2 cellular contexts compared by ENCODE assay signal in genomic region chr19:48481846-48482639, GRCh38.
TF ChIP-seq lines count a peak whose summit lies in the region.

No MANE protein-coding gene starts in this region.

TF ChIP-seq in A549, 52 proteins besides CTCF, POLR2A, EP300 and RAD21:
- no peak for TF ChIP-seq PHF8 (IDR thresholded peaks at IDR 0.05; ENCODE audit: borderline replicate concordance, low read depth)
- TF ChIP-seq, protein P1, sequence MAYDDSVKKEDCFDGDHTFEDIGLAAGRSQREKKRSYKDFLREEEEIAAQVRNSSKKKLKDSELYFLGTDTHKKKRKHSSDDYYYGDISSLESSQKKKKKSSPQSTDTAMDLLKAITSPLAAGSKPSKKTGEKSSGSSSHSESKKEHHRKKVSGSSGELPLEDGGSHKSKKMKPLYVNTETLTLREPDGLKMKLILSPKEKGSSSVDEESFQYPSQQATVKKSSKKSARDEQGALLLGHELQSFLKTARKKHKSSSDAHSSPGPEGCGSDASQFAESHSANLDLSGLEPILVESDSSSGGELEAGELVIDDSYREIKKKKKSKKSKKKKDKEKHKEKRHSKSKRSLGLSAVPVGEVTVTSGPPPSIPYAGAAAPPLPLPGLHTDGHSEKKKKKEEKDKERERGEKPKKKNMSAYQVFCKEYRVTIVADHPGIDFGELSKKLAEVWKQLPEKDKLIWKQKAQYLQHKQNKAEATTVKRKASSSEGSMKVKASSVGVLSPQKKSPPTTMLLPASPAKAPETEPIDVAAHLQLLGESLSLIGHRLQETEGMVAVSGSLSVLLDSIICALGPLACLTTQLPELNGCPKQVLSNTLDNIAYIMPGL (CRISPR knock-in tag; IDR thresholded peaks at IDR 0.05; ENCODE audit: borderline replicate concordance) = no peak
- peak; percentile 12; the same call in 1 of the 2 replicates for TF ChIP-seq PBX3 (IDR thresholded peaks at IDR 0.05)
- 0 out of 2 replicates have a peak, but pooled peaks have one; percentile 39 for TF ChIP-seq POLR2AphosphoS2 (conservative IDR thresholded peaks at IDR 0.05; ENCODE audit: low read length)
- TF ChIP-seq HOXA7 (CRISPR knock-in tag; IDR thresholded peaks at IDR 0.05) = 0 out of 2 replicates have a peak, but pooled peaks have one; percentile 68
- no peak for TF ChIP-seq MYC (IDR thresholded peaks at IDR 0.05; ENCODE audit: borderline replicate concordance, low read length)
- 0 out of 2 replicates have a peak, but pooled peaks have one; percentile 27 for TF ChIP-seq HOXB13 (CRISPR knock-in tag; IDR thresholded peaks at IDR 0.05; ENCODE audit: low read depth)
- no peak for TF ChIP-seq HOXB5 (CRISPR knock-in tag; IDR thresholded peaks at IDR 0.05)

TF ChIP-seq in SK-N-SH, 30 proteins besides CTCF, POLR2A, EP300 and RAD21:
- peak; percentile 44; the same call in 1 of the 2 replicates for TF ChIP-seq POLR2AphosphoS5 (IDR thresholded peaks at IDR 0.05; ENCODE audit: low read depth, low read length)
- TF ChIP-seq TCF12 (IDR thresholded peaks at IDR 0.05) = no peak
- TF ChIP-seq GABPA (IDR thresholded peaks at IDR 0.05; ENCODE audit: low read depth) = no peak
- no peak for TF ChIP-seq PBX3 (IDR thresholded peaks at IDR 0.05)
- no peak for TF ChIP-seq RXRA (IDR thresholded peaks at IDR 0.05; ENCODE audit: borderline replicate concordance, low read depth)
- TF ChIP-seq, protein P2, sequence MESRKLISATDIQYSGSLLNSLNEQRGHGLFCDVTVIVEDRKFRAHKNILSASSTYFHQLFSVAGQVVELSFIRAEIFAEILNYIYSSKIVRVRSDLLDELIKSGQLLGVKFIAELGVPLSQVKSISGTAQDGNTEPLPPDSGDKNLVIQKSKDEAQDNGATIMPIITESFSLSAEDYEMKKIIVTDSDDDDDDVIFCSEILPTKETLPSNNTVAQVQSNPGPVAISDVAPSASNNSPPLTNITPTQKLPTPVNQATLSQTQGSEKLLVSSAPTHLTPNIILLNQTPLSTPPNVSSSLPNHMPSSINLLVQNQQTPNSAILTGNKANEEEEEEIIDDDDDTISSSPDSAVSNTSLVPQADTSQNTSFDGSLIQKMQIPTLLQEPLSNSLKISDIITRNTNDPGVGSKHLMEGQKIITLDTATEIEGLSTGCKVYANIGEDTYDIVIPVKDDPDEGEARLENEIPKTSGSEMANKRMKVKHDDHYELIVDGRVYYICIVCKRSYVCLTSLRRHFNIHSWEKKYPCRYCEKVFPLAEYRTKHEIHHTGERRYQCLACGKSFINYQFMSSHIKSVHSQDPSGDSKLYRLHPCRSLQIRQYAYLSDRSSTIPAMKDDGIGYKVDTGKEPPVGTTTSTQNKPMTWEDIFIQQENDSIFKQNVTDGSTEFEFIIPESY (IDR thresholded peaks at IDR 0.05; ENCODE audit: borderline replicate concordance, low read depth) = no peak
- TF ChIP-seq, protein P3, sequence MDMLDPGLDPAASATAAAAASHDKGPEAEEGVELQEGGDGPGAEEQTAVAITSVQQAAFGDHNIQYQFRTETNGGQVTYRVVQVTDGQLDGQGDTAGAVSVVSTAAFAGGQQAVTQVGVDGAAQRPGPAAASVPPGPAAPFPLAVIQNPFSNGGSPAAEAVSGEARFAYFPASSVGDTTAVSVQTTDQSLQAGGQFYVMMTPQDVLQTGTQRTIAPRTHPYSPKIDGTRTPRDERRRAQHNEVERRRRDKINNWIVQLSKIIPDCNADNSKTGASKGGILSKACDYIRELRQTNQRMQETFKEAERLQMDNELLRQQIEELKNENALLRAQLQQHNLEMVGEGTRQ (IDR thresholded peaks at IDR 0.05; ENCODE audit: borderline replicate concordance, low read depth, low read length) = no peak
- no peak for TF ChIP-seq JUND (IDR thresholded peaks at IDR 0.05)
